In the genomic region with DNA sequence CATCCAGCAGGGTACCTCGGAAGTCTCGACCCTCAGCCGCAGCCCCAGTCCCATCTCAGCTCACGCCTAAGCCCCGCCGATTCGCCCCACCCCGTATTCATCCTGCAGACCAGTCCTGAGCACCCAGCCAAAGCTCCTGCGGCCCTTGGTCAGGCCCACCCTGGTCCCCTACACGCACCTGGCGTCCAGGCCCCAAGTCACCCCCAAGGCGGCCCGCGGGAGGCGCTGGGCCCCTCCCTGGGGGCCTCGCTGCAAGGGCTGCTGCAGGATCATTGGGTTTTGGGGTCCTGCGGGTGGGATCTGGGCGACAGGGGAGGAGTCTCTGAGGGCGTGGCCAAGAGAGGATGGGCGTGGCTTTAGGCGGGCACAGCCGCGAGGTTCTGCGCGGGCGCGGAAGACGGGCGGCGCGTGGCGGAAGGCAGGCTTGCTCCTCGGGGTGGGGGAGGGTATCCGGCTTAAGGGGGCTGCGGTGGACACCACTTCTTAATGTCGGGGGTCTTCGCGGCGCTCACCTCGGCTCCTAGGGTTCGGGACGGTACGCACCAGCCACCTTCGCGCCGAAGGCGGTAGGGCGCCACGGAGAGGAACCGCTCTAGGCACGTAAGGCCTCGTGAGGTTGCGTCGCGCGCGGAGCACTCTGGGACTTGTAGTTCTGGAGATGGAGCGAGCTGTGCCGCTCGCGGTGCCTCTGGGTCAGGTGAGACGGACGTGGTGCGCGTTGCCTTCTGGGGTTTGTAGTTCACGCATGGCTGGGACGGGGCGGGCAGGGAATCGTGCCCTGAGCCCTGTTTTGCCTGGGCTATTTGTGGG, we compare ENCODE assay signal across 8 cellular contexts. TPM values are rescaled to one million over a fixed set of nuclear protein-coding genes. Genes with fewer than 3 reads are reported as not detected.
DNase-seq lines count a peak whose midpoint lies in the region; ATAC-seq and TF ChIP-seq lines count a peak whose summit lies in the region.

A gene with protein sequence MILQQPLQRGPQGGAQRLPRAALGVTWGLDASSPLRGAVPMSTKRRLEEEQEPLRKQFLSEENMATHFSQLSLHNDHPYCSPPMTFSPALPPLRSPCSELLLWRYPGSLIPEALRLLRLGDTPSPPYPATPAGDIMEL (minus strand): TSS at position 274 of the 810 bp plus-strand sequence. CDS start 1 bp downstream, at position 273.
TSS of gene THOC6 (plus strand) at position 367 of the 810 bp plus-strand sequence. CDS start at position 659, 292 bp downstream.

- peak within 1 kb of the TSS; percentile 6 for H3K4me3 ChIP-seq in mucosa of descending colon

- DNase-seq in DMS153 (lab: John Stamatoyannopoulos, UW) (peak; percentile 94), OCI-M2 (lab: John Stamatoyannopoulos, UW; ENCODE audit: unreplicated experiment) (peak; percentile 77), activated T-cell treated with anti-CD3 and anti-CD28 coated beads for 24 hours (ENCODE audit: low read depth) (peak; percentile 92), epidermal melanocyte (ENCODE audit: insufficient read length, low spot score) (peak; percentile 95), mucosa of descending colon (peak; percentile 97 to 99 (median 99))
- peak; percentile 83 to 88 for DNase-seq in stimulated activated CD8-positive, alpha-beta memory T cell treated with anti-CD3 and anti-CD28 coated beads, Interleukin-4, amount 100 ng/mL, for 1 hour (ENCODE audit: low read depth in 2 of 2, low spot score in 1 of 2)

- intact Hi-C loops in mucosa of descending colon (cut with DNase I, micrococcal nuclease), result no loop called here

- no peak for TF ChIP-seq RAD21 in Ishikawa (IDR thresholded peaks at IDR 0.05; ENCODE audit: low read depth)

- H3K4me1 ChIP-seq in mucosa of descending colon (ENCODE audit: low read depth), result peaks cover 57% of the 10 kb centered on the region

- no peak for TF ChIP-seq CTCF in mucosa of descending colon (IDR thresholded peaks at IDR 0.05)

- peak; percentile 59; the same call in 1 of the 2 replicates for TF ChIP-seq EP300 in Ishikawa (IDR thresholded peaks at IDR 0.05; ENCODE audit: borderline replicate concordance)

- no peaks in the 10 kb centered on the region for H3K9me3 ChIP-seq in mucosa of descending colon

- ATAC-seq in GM21576 (IDR thresholded peaks at IDR 0.05; ENCODE audit: unreplicated experiment) (peak; percentile 71), mucosa of descending colon (peak; percentile 75)

- H3K36me3 ChIP-seq in mucosa of descending colon (ENCODE audit: low read depth), result no peaks in the 10 kb centered on the region

TF ChIP-seq in Ishikawa, 13 proteins besides CTCF, POLR2A, EP300 and RAD21:
- TF ChIP-seq TCF12 (IDR thresholded peaks at IDR 0.05; ENCODE audit: low read depth), result peak; percentile 78
- TF ChIP-seq FOXM1 (IDR thresholded peaks at IDR 0.05; ENCODE audit: borderline replicate concordance, low read depth), result peak; percentile 33; the same call in 1 of the 2 replicates
- TF ChIP-seq CREB1 (IDR thresholded peaks at IDR 0.05; ENCODE audit: low read depth), result peak; percentile 79
- no peak; the same call in 1 of the 2 replicates for TF ChIP-seq EGR1 (IDR thresholded peaks at IDR 0.05)
- TF ChIP-seq USF1 (IDR thresholded peaks at IDR 0.05), result peak; percentile 97
- peak; percentile 95 for TF ChIP-seq ZBTB7A (IDR thresholded peaks at IDR 0.05; ENCODE audit: low read depth)
- peak; percentile 4 for TF ChIP-seq TEAD4 (IDR thresholded peaks at IDR 0.05)
- TF ChIP-seq, protein P1, sequence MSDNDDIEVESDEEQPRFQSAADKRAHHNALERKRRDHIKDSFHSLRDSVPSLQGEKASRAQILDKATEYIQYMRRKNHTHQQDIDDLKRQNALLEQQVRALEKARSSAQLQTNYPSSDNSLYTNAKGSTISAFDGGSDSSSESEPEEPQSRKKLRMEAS (IDR thresholded peaks at IDR 0.05), result peak; percentile 94
- TF ChIP-seq CEBPB (IDR thresholded peaks at IDR 0.05), result peak; percentile 22; the same call in 1 of the 2 replicates
- 0 out of 2 replicates have a peak, but pooled peaks have one; percentile 9 for TF ChIP-seq YY1 (IDR thresholded peaks at IDR 0.05; ENCODE audit: low read depth)
- TF ChIP-seq TAF1 (IDR thresholded peaks at IDR 0.05; ENCODE audit: low read depth), result peak; percentile 48; the same call in 1 of the 2 replicates
- TF ChIP-seq NFIC (IDR thresholded peaks at IDR 0.05), result no peak; the same call in 1 of the 2 replicates
- TF ChIP-seq, protein P2, sequence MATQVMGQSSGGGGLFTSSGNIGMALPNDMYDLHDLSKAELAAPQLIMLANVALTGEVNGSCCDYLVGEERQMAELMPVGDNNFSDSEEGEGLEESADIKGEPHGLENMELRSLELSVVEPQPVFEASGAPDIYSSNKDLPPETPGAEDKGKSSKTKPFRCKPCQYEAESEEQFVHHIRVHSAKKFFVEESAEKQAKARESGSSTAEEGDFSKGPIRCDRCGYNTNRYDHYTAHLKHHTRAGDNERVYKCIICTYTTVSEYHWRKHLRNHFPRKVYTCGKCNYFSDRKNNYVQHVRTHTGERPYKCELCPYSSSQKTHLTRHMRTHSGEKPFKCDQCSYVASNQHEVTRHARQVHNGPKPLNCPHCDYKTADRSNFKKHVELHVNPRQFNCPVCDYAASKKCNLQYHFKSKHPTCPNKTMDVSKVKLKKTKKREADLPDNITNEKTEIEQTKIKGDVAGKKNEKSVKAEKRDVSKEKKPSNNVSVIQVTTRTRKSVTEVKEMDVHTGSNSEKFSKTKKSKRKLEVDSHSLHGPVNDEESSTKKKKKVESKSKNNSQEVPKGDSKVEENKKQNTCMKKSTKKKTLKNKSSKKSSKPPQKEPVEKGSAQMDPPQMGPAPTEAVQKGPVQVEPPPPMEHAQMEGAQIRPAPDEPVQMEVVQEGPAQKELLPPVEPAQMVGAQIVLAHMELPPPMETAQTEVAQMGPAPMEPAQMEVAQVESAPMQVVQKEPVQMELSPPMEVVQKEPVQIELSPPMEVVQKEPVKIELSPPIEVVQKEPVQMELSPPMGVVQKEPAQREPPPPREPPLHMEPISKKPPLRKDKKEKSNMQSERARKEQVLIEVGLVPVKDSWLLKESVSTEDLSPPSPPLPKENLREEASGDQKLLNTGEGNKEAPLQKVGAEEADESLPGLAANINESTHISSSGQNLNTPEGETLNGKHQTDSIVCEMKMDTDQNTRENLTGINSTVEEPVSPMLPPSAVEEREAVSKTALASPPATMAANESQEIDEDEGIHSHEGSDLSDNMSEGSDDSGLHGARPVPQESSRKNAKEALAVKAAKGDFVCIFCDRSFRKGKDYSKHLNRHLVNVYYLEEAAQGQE (IDR thresholded peaks at IDR 0.05; ENCODE audit: low read depth), result 0 out of 2 replicates have a peak, but pooled peaks have one; percentile 10

RNA-seq across cellular contexts. Expression of the first gene that starts in this region (rescaled TPM):
- total RNA-seq in mucosa of descending colon, result 10 to 100 TPM; 19.7 to 33.3 (median 26.5) TPM

RNA-seq across cellular contexts. Expression of gene THOC6, which starts in this region (rescaled TPM):
- total RNA-seq in mucosa of descending colon, result 10 to 100 TPM; 23.7 to 26.0 (median 25.7) TPM

Comparison
In these comparisons a context has a peak if more than half of its experiments do, and no peak if none do; other contexts are left out.
1. Peak in every context shown above with its lines: DNase-seq, ATAC-seq and H3K4me3 ChIP-seq.